In the genomic region with DNA sequence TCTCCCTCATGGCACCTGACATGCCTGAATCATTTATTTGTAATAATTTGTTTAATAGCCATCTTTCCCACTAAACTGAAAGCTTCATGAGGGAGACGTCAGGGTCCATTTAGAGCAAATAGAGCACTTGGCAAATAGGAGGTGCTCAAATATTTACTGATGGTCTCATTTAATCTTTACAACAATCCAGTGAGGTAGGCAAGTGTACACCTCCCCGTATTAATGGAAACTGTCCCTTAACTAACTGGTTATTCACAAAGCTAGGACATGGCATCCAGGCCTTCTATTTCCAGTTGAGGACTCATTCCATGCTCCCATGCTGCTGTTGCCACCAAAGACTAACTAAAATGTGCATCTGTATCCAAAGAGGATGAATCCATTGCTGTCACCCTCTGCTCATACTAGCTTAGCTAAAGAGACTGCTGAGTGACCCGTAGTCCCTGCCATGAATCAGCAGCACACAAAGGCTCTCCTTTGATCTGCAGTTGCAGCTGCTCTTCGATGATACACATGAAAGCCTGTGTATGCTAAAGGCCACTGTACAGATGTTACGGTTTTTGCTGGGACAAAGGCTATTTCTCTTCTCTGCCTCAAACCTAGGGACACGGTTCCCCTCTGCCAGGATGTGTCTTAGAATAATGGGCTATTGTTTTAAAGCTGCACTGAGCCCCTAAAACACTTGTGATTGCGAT, we compare ENCODE assay signal across 15 cellular contexts.
DNase-seq lines count a peak whose midpoint lies in the region; ATAC-seq lines count a peak whose summit lies in the region.
"Had no signal": no experiment of that assay in that cellular context is flagged by ENCODE, and none has a peak within 500 bp of the region (broad histone marks: within the 10 kb centered on the region; RNA-seq: fewer than 3 reads in every experiment).

No MANE protein-coding gene starts in this region.

- no peak for ATAC-seq in naive B cell (ENCODE audit: low read depth in 2 of 2)
- no peak for ATAC-seq in GM19035 (IDR thresholded peaks at IDR 0.05; ENCODE audit: unreplicated experiment)
- no peak for ATAC-seq in HG03521 (IDR thresholded peaks at IDR 0.05; ENCODE audit: unreplicated experiment)
- ATAC-seq: body of pancreas, pancreas had no signal

- no peaks in the 10 kb centered on the region for H3K27me3 Mint-ChIP-seq in naive B cell

- H3K4me1 Mint-ChIP-seq in naive B cell = peaks cover 38 to 48% (median 43%) of the 10 kb centered on the region in 3 donors

- DNase-seq in C1 segment of cervical spinal cord (lab: John Stamatoyannopoulos, UW) (peak in 11 of 14 donors; percentile 13 to 77 (median 67)), NCI-H510A (lab: John Stamatoyannopoulos, UW) (peak; percentile 61), caudate nucleus (lab: John Stamatoyannopoulos, UW) (peak in 54 of 61 donors; percentile 21 to 95 (median 70)), naive B cell (no peak), KG1 (lab: John Stamatoyannopoulos, UW) (no peak)
- DNase-seq in stimulated activated CD4-positive, alpha-beta T cell treated with anti-CD3 and anti-CD28 coated beads, Interleukin-1b, Interleukin-23, amount 100 ng/mL, for 48 hours = no peak
- DNase-seq: activated CD4-positive, alpha-beta T cell treated with anti-CD3 and anti-CD28 coated beads for 1 hour; body of pancreas; H7; heart left ventricle; NCI-H526 treated with DMSO at 0.1 percent for 48 hours; pancreas; stimulated activated CD4-positive, alpha-beta T cell treated with anti-CD3 and anti-CD28 coated beads, Interleukin-2, amount 100 ng/mL, for 24 hours had no signal

- H3K27ac ChIP-seq in caudate nucleus (ENCODE audit: low read depth, low read length) = peak overlapping the region; percentile 89
- H3K27ac ChIP-seq: body of pancreas, pancreas had no signal

- H3K4me3 Mint-ChIP-seq in naive B cell = no peak overlapping the region

- H3K9me3 Mint-ChIP-seq in naive B cell = no peaks in the 10 kb centered on the region

- H3K27ac Mint-ChIP-seq in naive B cell = peak overlapping the region in 4 of 6 donors; percentile 50 to 76 (median 66)

- H3K36me3 Mint-ChIP-seq in naive B cell = peaks cover 28 to 59% of the 10 kb centered on the region in 2 donors

Comparison
In these comparisons a context has a peak if more than half of its experiments do, and no peak if none do; other contexts are left out.
1. DNase-seq: peak in C1 segment of cervical spinal cord (11 of 14), NCI-H510A (single experiment) and caudate nucleus (54 of 61); none in naive B cell (single experiment), KG1 (single experiment) and stimulated activated CD4-positive, alpha-beta T cell treated with anti-CD3 and anti-CD28 coated beads, Interleukin-1b, Interleukin-23, amount 100 ng/mL, for 48 hours (single experiment).